Comparison of ENCODE assay signal across 31 cellular contexts in the genomic region with DNA sequence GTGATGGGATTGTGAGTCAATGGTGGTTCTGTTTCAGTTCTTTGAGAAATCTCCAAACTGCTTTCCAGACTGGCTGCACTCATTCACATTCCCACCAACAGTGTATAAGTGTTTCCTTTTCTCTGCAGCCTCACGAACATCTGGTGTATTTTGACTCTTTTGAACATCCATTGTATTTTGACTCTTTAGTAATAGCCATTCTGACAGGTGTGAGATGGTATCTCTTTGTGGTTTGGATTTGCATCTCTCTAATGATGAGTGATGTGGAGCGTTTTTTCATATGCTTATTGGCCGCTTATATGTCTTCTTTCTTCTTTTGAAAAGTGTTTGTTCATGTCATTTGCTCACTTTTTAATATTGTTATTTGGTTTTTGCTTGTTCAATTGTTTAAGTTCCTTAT. TPM values are rescaled to one million over a fixed set of nuclear protein-coding genes. Genes with fewer than 3 reads are reported as not detected.
"Had no signal": no experiment of that assay in that cellular context is flagged by ENCODE, and none has a peak within 500 bp of the region (broad histone marks: within the 10 kb centered on the region; RNA-seq: fewer than 3 reads in every experiment).

No MANE protein-coding gene starts in this region.

- ATAC-seq: activated CD8-positive, alpha-beta T cell treated with anti-CD3 and anti-CD28 coated beads, Interleukin-2, amount 10 ng/mL, durations not matched to agents 7 days and 5 days; SK-N-SH treated with all-trans-retinoic acid at 6 μM for 48 hours; WTC11 had no signal

- DNase-seq: activated CD4-positive, alpha-beta T cell treated with anti-CD3 and anti-CD28 coated beads for 48 hours; activated CD4-positive, alpha-beta T cell treated with anti-CD3 and anti-CD28 coated beads, Interleukin-2, amount 50 U/mL, for 4 hours; activated CD4-positive, CD25-positive, alpha-beta regulatory T cell treated with anti-CD3 and anti-CD28 coated beads, Interleukin-2, amount 50 U/mL, for 72 hours; activated CD8-positive, alpha-beta memory T cell treated with anti-CD3 and anti-CD28 coated beads, Interleukin-2, amount 50 U/mL, for 48 hours; activated CD8-positive, alpha-beta T cell treated with anti-CD3 and anti-CD28 coated beads, Interleukin-2, amount 10 ng/mL, durations not matched to agents 7 days and 5 days; activated naive CD4-positive, alpha-beta T cell treated with anti-CD3 and anti-CD28 coated beads, Interleukin-2, amount 50 U/mL, for 16 hours; activated naive CD8-positive, alpha-beta T cell treated with anti-CD3 and anti-CD28 coated beads, Interleukin-2, amount 10 ng/mL, durations not matched to agents 7 days and 5 days; activated T-cell treated with anti-CD3 and anti-CD28 coated beads, Interleukin-2, amount 50 U/mL, for 1 hour; aorta; caudate nucleus; colonic mucosa; dermis blood vessel endothelial cell; MG63; MV-4-11; NCI-H1092 treated with DMSO at 0.1 percent for 48 hours; NCI-H1436; NCI-H187 treated with DMSO at 0.1 percent for 48 hours; NCI-H2081 treated with DMSO at 0.1 percent for 48 hours; NCI-H82; NK-92 treated with Interleukin-12 subunit alpha and Interleukin-12 subunit beta, amount 100 ng/mL, for 24 hours; OCI-M1; Peyer's patch; Right ventricle myocardium superior; SW 1271 had no signal

- H3K27ac ChIP-seq: breast epithelium, colonic mucosa, Peyer's patch, RWPE1, SJSA1 had no signal

- H3K4me1 Mint-ChIP-seq: activated naive CD8-positive, alpha-beta T cell treated with anti-CD3 and anti-CD28 coated beads, Interleukin-2, amount 10 ng/mL, durations not matched to agents 7 days and 5 days; WTC11 had no signal

- H3K4me3 Mint-ChIP-seq: activated CD8-positive, alpha-beta T cell treated with anti-CD3 and anti-CD28 coated beads, Interleukin-2, amount 10 ng/mL, durations not matched to agents 7 days and 5 days; activated naive CD8-positive, alpha-beta T cell treated with anti-CD3 and anti-CD28 coated beads, Interleukin-2, amount 10 ng/mL, durations not matched to agents 7 days and 5 days; WTC11 had no signal

- H3K4me3 ChIP-seq: breast epithelium, colonic mucosa, MG63, Peyer's patch, SJSA1 had no signal

- H3K27ac Mint-ChIP-seq: activated CD8-positive, alpha-beta T cell treated with anti-CD3 and anti-CD28 coated beads, Interleukin-2, amount 10 ng/mL, durations not matched to agents 7 days and 5 days; activated naive CD8-positive, alpha-beta T cell treated with anti-CD3 and anti-CD28 coated beads, Interleukin-2, amount 10 ng/mL, durations not matched to agents 7 days and 5 days; WTC11 had no signal

- H3K36me3 ChIP-seq: breast epithelium, colonic mucosa, MG63, Peyer's patch, SJSA1 had no signal

- H3K36me3 Mint-ChIP-seq: activated naive CD8-positive, alpha-beta T cell treated with anti-CD3 and anti-CD28 coated beads, Interleukin-2, amount 10 ng/mL, durations not matched to agents 7 days and 5 days; WTC11 had no signal

- H3K27me3 ChIP-seq: breast epithelium, colonic mucosa, MG63, Peyer's patch, SJSA1 had no signal

- H3K4me1 ChIP-seq: breast epithelium, colonic mucosa, Peyer's patch, SJSA1 had no signal

- H3K9me3 ChIP-seq: breast epithelium, colonic mucosa, MG63, Peyer's patch, SJSA1 had no signal

RNA-seq across cellular contexts. Expression of gene NELL1, which starts 19.4 kb away (rescaled TPM):
- total RNA-seq: activated CD8-positive, alpha-beta T cell treated with anti-CD3 and anti-CD28 coated beads, Interleukin-2, amount 10 ng/mL, durations not matched to agents 7 days and 5 days; activated naive CD8-positive, alpha-beta T cell treated with anti-CD3 and anti-CD28 coated beads, Interleukin-2, amount 10 ng/mL, durations not matched to agents 7 days and 5 days; dermis blood vessel endothelial cell; NCI-H460; Peyer's patch; Right ventricle myocardium superior; SJSA1; T-helper 1 cell treated with Interleukin-12 subunit alpha and Interleukin-12 subunit beta and Interleukin-4 antibody, amounts not matched to agents 30 ng/mL and 1 ng/mL, for 36 hours had no signal
